Comparison of ENCODE assay signal across 8 cellular contexts in genomic region chr22:24650884-24651283, GRCh38. TPM values are rescaled to one million over a fixed set of nuclear protein-coding genes. Genes with fewer than 3 reads are reported as not detected.
DNase-seq lines count a peak whose midpoint lies in the region; ATAC-seq and TF ChIP-seq lines count a peak whose summit lies in the region.
"Not testable (repeated sequence)": the region's sequence is repeated elsewhere in the genome, so short reads cannot be mapped to it uniquely, and the experiment has no call there.

No MANE protein-coding gene starts in this region.

- H3K4me1 Mint-ChIP-seq in activated naive CD8-positive, alpha-beta T cell treated with anti-CD3 and anti-CD28 coated beads, Interleukin-2, amount 10 ng/mL, durations not matched to agents 7 days and 5 days; nephron: not testable (repeated sequence)

- not testable (repeated sequence) for H3K4me3 ChIP-seq in DOHH2 (ENCODE audit: low read length); WERI-Rb-1 (ENCODE audit: low read depth, low read length); heart left ventricle; stomach

- not testable (repeated sequence) for TF ChIP-seq EP300 in stomach (IDR thresholded peaks at IDR 0.05)

- not testable (repeated sequence) for H3K9me3 Mint-ChIP-seq in activated naive CD8-positive, alpha-beta T cell treated with anti-CD3 and anti-CD28 coated beads, Interleukin-2, amount 10 ng/mL, durations not matched to agents 7 days and 5 days; nephron

- DNase-seq in WERI-Rb-1: peak; percentile 86
- DNase-seq in activated CD8-positive, alpha-beta memory T cell treated with anti-CD3 and anti-CD28 coated beads, Interleukin-2, amount 50 U/mL, for 48 hours: peak; percentile 79
- peak; percentile 79 for DNase-seq in activated naive CD8-positive, alpha-beta T cell treated with anti-CD3 and anti-CD28 coated beads, Interleukin-2, amount 10 ng/mL, durations not matched to agents 7 days and 5 days
- peak; percentile 44 to 84 (median 63) for DNase-seq in heart left ventricle
- DNase-seq in stimulated activated CD4-positive, alpha-beta T cell treated with anti-CD3 and anti-CD28 coated beads, Interleukin-2, amount 100 ng/mL, for 48 hours: peak; percentile 50
- DNase-seq in stomach: peak; percentile 72

- not testable (repeated sequence) for H3K9me3 ChIP-seq in DOHH2 (ENCODE audit: control insufficient read depth, insufficient read depth, low read length); WERI-Rb-1 (ENCODE audit: severe bottlenecking); heart left ventricle; stomach

- not testable (repeated sequence) for H3K79me2 ChIP-seq in DOHH2 (ENCODE audit: control insufficient read depth, low read length)

- not testable (repeated sequence) for H3K4me1 ChIP-seq in DOHH2 (ENCODE audit: control insufficient read depth, low read length); heart left ventricle; stomach

- POLR2A ChIA-PET in activated naive CD8-positive, alpha-beta T cell treated with anti-CD3 and anti-CD28 coated beads, Interleukin-2, amount 10 ng/mL, durations not matched to agents 7 days and 5 days (lab: Charles Lee): not testable (repeated sequence)

- H3K27ac ChIP-seq in DOHH2 (ENCODE audit: low read depth, low read length); heart left ventricle; stomach: not testable (repeated sequence)
- peak overlapping the region; percentile 64 for H3K27ac ChIP-seq in WERI-Rb-1

- H3K4me2 ChIP-seq in DOHH2 (ENCODE audit: low read length): not testable (repeated sequence)

- H3K27me3 ChIP-seq in DOHH2 (ENCODE audit: control insufficient read depth, low read length); WERI-Rb-1 (ENCODE audit: insufficient read depth, low read depth, severe bottlenecking); heart left ventricle; stomach: not testable (repeated sequence)

- not testable (repeated sequence) for H3F3A ChIP-seq in DOHH2 (ENCODE audit: control insufficient read depth, insufficient read depth)

- H3K27ac Mint-ChIP-seq in activated naive CD8-positive, alpha-beta T cell treated with anti-CD3 and anti-CD28 coated beads, Interleukin-2, amount 10 ng/mL, durations not matched to agents 7 days and 5 days; nephron: not testable (repeated sequence)

- TF ChIP-seq CTCF in DOHH2 (IDR thresholded peaks at IDR 0.05; ENCODE audit: low read depth, low read length, poor library complexity, severe bottlenecking) (peak; percentile 7), heart left ventricle (IDR thresholded peaks at IDR 0.05) (peak in 10 of 12 donors; percentile 12 to 46 (median 32)), nephron (IDR thresholded peaks at IDR 0.05; ENCODE audit: unreplicated experiment in 3 of 3) (peak in 2 of 3 experiments; percentile 18 to 38), stomach (IDR thresholded peaks at IDR 0.05) (peak in 1 of 7 experiments; percentile 15)
- TF ChIP-seq CTCF in WERI-Rb-1 (IDR thresholded peaks at IDR 0.05; ENCODE audit: low read depth, low read length): not testable (repeated sequence)

- not testable (repeated sequence) for H4K20me1 ChIP-seq in DOHH2 (ENCODE audit: control insufficient read depth, insufficient read depth, low read depth, low read length)

- not testable (repeated sequence) for H3K9me2 ChIP-seq in DOHH2 (replicated peaks; ENCODE audit: control insufficient read depth, low read length)

- TF ChIP-seq POLR2A in heart left ventricle (IDR thresholded peaks at IDR 0.05); stomach (IDR thresholded peaks at IDR 0.05): not testable (repeated sequence)

- H3K36me3 ChIP-seq in DOHH2 (ENCODE audit: control insufficient read depth, low read length); WERI-Rb-1; heart left ventricle; stomach: not testable (repeated sequence)

- not testable (repeated sequence) for H3K27me3 Mint-ChIP-seq in activated naive CD8-positive, alpha-beta T cell treated with anti-CD3 and anti-CD28 coated beads, Interleukin-2, amount 10 ng/mL, durations not matched to agents 7 days and 5 days; nephron (ENCODE audit: low read depth)

- not testable (repeated sequence) for H3K4me3 Mint-ChIP-seq in activated naive CD8-positive, alpha-beta T cell treated with anti-CD3 and anti-CD28 coated beads, Interleukin-2, amount 10 ng/mL, durations not matched to agents 7 days and 5 days; nephron

- WGBS in heart left ventricle, 4 donors: no CpG with 5 or more reads among the region's 10 CpGs
- no CpG with 5 or more reads among the region's 10 CpGs for WGBS in stomach, 5 donors

- H3K36me3 Mint-ChIP-seq in activated naive CD8-positive, alpha-beta T cell treated with anti-CD3 and anti-CD28 coated beads, Interleukin-2, amount 10 ng/mL, durations not matched to agents 7 days and 5 days; nephron (ENCODE audit: low read depth): not testable (repeated sequence)

- intact Hi-C loops in heart left ventricle (cut with DNase I); stomach (cut with DNase I; ENCODE audit: low total_unique reads): not testable (repeated sequence)

- ATAC-seq in activated naive CD8-positive, alpha-beta T cell treated with anti-CD3 and anti-CD28 coated beads, Interleukin-2, amount 10 ng/mL, durations not matched to agents 7 days and 5 days (ENCODE audit: low read depth); heart left ventricle: not testable (repeated sequence)

RNA-seq across cellular contexts. Expression of gene GGT1, which starts 47.9 kb away (rescaled TPM):
- total RNA-seq in activated naive CD8-positive, alpha-beta T cell treated with anti-CD3 and anti-CD28 coated beads, Interleukin-2, amount 10 ng/mL, durations not matched to agents 7 days and 5 days: 10 to 100 TPM; 25.4 to 25.7 TPM
- total RNA-seq in heart left ventricle (1 to 10 TPM in 6 of 9 donors, under 1 TPM in 2, not detected in 1; 0.83 to 8.2 (median 1.5) TPM), stomach (10 to 100 TPM in 3 of 5 donors, 1 to 10 TPM in 2; 5.3 to 24.3 (median 17.4) TPM)
- polyA plus RNA-seq in heart left ventricle (1 to 10 TPM in 1 of 2 donors, under 1 TPM in 1; 0.93 to 1.7 TPM), stomach (10 to 100 TPM; 21.5 to 87.1 (median 26.6) TPM)

RNA-seq across cellular contexts. Expression of gene LRRC75B, which starts 58.0 kb away (rescaled TPM):
- 1 to 10 TPM; 2.2 to 3.2 TPM for total RNA-seq in activated naive CD8-positive, alpha-beta T cell treated with anti-CD3 and anti-CD28 coated beads, Interleukin-2, amount 10 ng/mL, durations not matched to agents 7 days and 5 days
- total RNA-seq in heart left ventricle (1 to 10 TPM; 3.7 to 6.5 (median 4.5) TPM), stomach (10 to 100 TPM in 4 of 5 donors, 1 to 10 TPM in 1; 7.2 to 31.7 (median 24.8) TPM)
- polyA plus RNA-seq in heart left ventricle (1 to 10 TPM; 2.6 to 8.0 TPM), stomach (10 to 100 TPM in 2 of 3 donors, 1 to 10 TPM in 1; 8.6 to 28.5 (median 26.1) TPM)
